2 cellular contexts compared by ENCODE assay signal in genomic region chr7:1545417-1546246, GRCh38.
TF ChIP-seq lines count a peak whose summit lies in the region.

No MANE protein-coding gene starts in this region.

TF ChIP-seq in GM12878, 131 proteins besides CTCF, POLR2A, EP300 and RAD21:
- TF ChIP-seq HDGF (IDR thresholded peaks at IDR 0.05), result no peak
- no peak for TF ChIP-seq HDAC2 (IDR thresholded peaks at IDR 0.05)
- no peak for TF ChIP-seq FOXK2 (IDR thresholded peaks at IDR 0.05)
- no peak for TF ChIP-seq ZBTB11 (CRISPR knock-in tag; IDR thresholded peaks at IDR 0.05)
TF ChIP-seq in GM12878: peak in this region for 0.

TF ChIP-seq in HEK293T, 16 proteins besides CTCF, POLR2A, EP300 and RAD21:
- TF ChIP-seq FOXM1 (IDR thresholded peaks at IDR 0.05; ENCODE audit: borderline replicate concordance) (no peak), LEF1 (IDR thresholded peaks at IDR 0.05; ENCODE audit: borderline replicate concordance) (no peak), SP1 (IDR thresholded peaks at IDR 0.05) (no peak), ARNT (IDR thresholded peaks at IDR 0.05) (no peak), HDGF (IDR thresholded peaks at IDR 0.05; ENCODE audit: borderline replicate concordance) (no peak), FOXA1 (IDR thresholded peaks at IDR 0.05) (no peak), BHLHE40 (IDR thresholded peaks at IDR 0.05; ENCODE audit: borderline replicate concordance) (no peak), NFRKB (IDR thresholded peaks at IDR 0.05) (no peak), TARDBP (IDR thresholded peaks at IDR 0.05) (no peak), CTBP1 (IDR thresholded peaks at IDR 0.05; ENCODE audit: borderline replicate concordance) (no peak), PKNOX1 (IDR thresholded peaks at IDR 0.05) (no peak), FOXK2 (IDR thresholded peaks at IDR 0.05) (no peak)
